In genomic region chr1:33367488-33368405, GRCh38 we compare ENCODE assay signal across 8 cellular contexts. TPM values are rescaled to one million over a fixed set of nuclear protein-coding genes. Genes with fewer than 3 reads are reported as not detected.
DNase-seq lines count a peak whose midpoint lies in the region; ATAC-seq lines count a peak whose summit lies in the region.

No MANE protein-coding gene starts in this region.

- DNase-seq in CD4-positive, alpha-beta memory T cell = peak; percentile 78 to 83 (median 79)
- DNase-seq in H7 (peak; percentile 95), NCI-H2171 (lab: John Stamatoyannopoulos, UW) (peak; percentile 77), cerebellar cortex (ENCODE audit: low spot score) (peak; percentile 91), kidney tubule cell (ENCODE audit: low spot score) (peak; percentile 79)
- DNase-seq in activated CD4-positive, alpha-beta T cell treated with anti-CD3 and anti-CD28 coated beads for 36 hours = peak; percentile 93
- DNase-seq in stimulated activated CD4-positive, alpha-beta T cell treated with anti-CD3 and anti-CD28 coated beads, Interleukin-1b, Interleukin-23, amount 100 ng/mL, for 4 hours (ENCODE audit: low read depth in 2 of 2) = peak; percentile 85 to 86

- no peak overlapping the region for H3K27ac ChIP-seq in CD4-positive, alpha-beta memory T cell (ENCODE audit: low read depth, low read length)

- H3K27me3 Mint-ChIP-seq in CD4-positive, alpha-beta memory T cell = no peaks in the 10 kb centered on the region
- H3K27me3 Mint-ChIP-seq in activated CD4-positive, alpha-beta T cell treated with anti-CD3 and anti-CD28 coated beads for 36 hours = no peaks in the 10 kb centered on the region

- no peaks in the 10 kb centered on the region for H3K9me3 ChIP-seq in CD4-positive, alpha-beta memory T cell (ENCODE audit: control insufficient read depth in 1 of 2, low read length in 2 of 2)

- H3K4me3 Mint-ChIP-seq in CD4-positive, alpha-beta memory T cell = no peak overlapping the region
- H3K4me3 Mint-ChIP-seq in activated CD4-positive, alpha-beta T cell treated with anti-CD3 and anti-CD28 coated beads for 36 hours = no peak overlapping the region

- H3K36me3 ChIP-seq in CD4-positive, alpha-beta memory T cell (ENCODE audit: insufficient read depth, low read length) = no peaks in the 10 kb centered on the region
- H3K36me3 ChIP-seq in H7 (replicated peaks; ENCODE audit: control insufficient read depth, insufficient read depth, low read length) = no peaks in the 10 kb centered on the region

- H3K9me3 Mint-ChIP-seq in CD4-positive, alpha-beta memory T cell = no peaks in the 10 kb centered on the region
- no peaks in the 10 kb centered on the region for H3K9me3 Mint-ChIP-seq in activated CD4-positive, alpha-beta T cell treated with anti-CD3 and anti-CD28 coated beads for 36 hours (ENCODE audit: low read depth)

- POLR2A ChIA-PET in CD4-positive, alpha-beta memory T cell (lab: Charles Lee; ENCODE audit: partially characterized antibody) = interaction anchor here (1.2 kb wide), 1 partner anchor 72 kb away, joined by 3 read pairs; no protein-coding TSS in a partner anchor
- POLR2A ChIA-PET in activated CD4-positive, alpha-beta T cell treated with anti-CD3 and anti-CD28 coated beads for 36 hours (lab: Charles Lee) = no interaction called here

- H3K4me1 Mint-ChIP-seq in CD4-positive, alpha-beta memory T cell = peaks cover 0 to 5% (median 1%) of the 10 kb centered on the region in 4 donors
- H3K4me1 Mint-ChIP-seq in activated CD4-positive, alpha-beta T cell treated with anti-CD3 and anti-CD28 coated beads for 36 hours = peaks cover 2% of the 10 kb centered on the region

- ATAC-seq in activated CD4-positive, alpha-beta T cell treated with anti-CD3 and anti-CD28 coated beads for 36 hours = peak; percentile 96
- no peak for ATAC-seq in HG03139 (IDR thresholded peaks at IDR 0.05; ENCODE audit: unreplicated experiment)

- no peaks in the 10 kb centered on the region for H3K4me1 ChIP-seq in CD4-positive, alpha-beta memory T cell (ENCODE audit: insufficient read depth, low read length)

- no peaks in the 10 kb centered on the region for H3K27me3 ChIP-seq in CD4-positive, alpha-beta memory T cell (ENCODE audit: insufficient read depth, low read length)
- peaks cover 2% of the 10 kb centered on the region; the same call in 1 of the 2 replicates for H3K27me3 ChIP-seq in H7 (ENCODE audit: control insufficient read depth, insufficient read depth, low read length)

- no peak overlapping the region for H3K27ac Mint-ChIP-seq in CD4-positive, alpha-beta memory T cell
- no peak overlapping the region for H3K27ac Mint-ChIP-seq in activated CD4-positive, alpha-beta T cell treated with anti-CD3 and anti-CD28 coated beads for 36 hours

- no peaks in the 10 kb centered on the region for H3K36me3 Mint-ChIP-seq in CD4-positive, alpha-beta memory T cell
- no peaks in the 10 kb centered on the region for H3K36me3 Mint-ChIP-seq in activated CD4-positive, alpha-beta T cell treated with anti-CD3 and anti-CD28 coated beads for 36 hours (ENCODE audit: low read depth)

- H3K4me3 ChIP-seq in CD4-positive, alpha-beta memory T cell (ENCODE audit: low read length in 2 of 2) = no peak overlapping the region
- no peak overlapping the region for H3K4me3 ChIP-seq in H7 (ENCODE audit: insufficient read depth, low read depth, low read length)

- intact Hi-C loops in CD4-positive, alpha-beta memory T cell (cut with micrococcal nuclease) = loop anchor here (1.0 to 10.0 kb wide), 5 partner anchors 17 to 433 kb away; no protein-coding TSS in a partner anchor
- intact Hi-C loops in activated CD4-positive, alpha-beta T cell treated with anti-CD3 and anti-CD28 coated beads for 36 hours (cut with DNase I, micrococcal nuclease) = loop anchor here (1.0 to 5.0 kb wide), 6 partner anchors 72 to 255 kb away; partner anchors contain the start of gene ZSCAN20 (in 1 of the 2)

- CTCF ChIA-PET in CD4-positive, alpha-beta memory T cell (lab: Charles Lee; ENCODE audit: partially characterized antibody) = interaction anchor here (1.0 to 12.1 kb wide), 4 partner anchors 18 to 103 kb away, joined by 3 to 179 read pairs (median 4); no protein-coding TSS in a partner anchor
- CTCF ChIA-PET in activated CD4-positive, alpha-beta T cell treated with anti-CD3 and anti-CD28 coated beads for 36 hours (lab: Charles Lee) = interaction anchor here (1.1 to 6.6 kb wide), 3 partner anchors 16 to 71 kb away, joined by 3 to 56 read pairs (median 3); no protein-coding TSS in a partner anchor

RNA-seq across cellular contexts. Expression of gene A3GALT2, which starts 46.8 kb away (rescaled TPM):
- not detected for total RNA-seq in CD4-positive, alpha-beta memory T cell
- not detected for polyA plus RNA-seq in CD4-positive, alpha-beta memory T cell
- total RNA-seq in H7 (2014; rRNA removed; shearing (Covaris generic)) = not detected in 2 replicates
- total RNA-seq in activated CD4-positive, alpha-beta T cell treated with anti-CD3 and anti-CD28 coated beads for 36 hours = not detected
